ENCODE assay signal across 8 cellular contexts in genomic region chr11:18321991-18322711, GRCh38. TPM values are rescaled to one million over a fixed set of nuclear protein-coding genes. Genes with fewer than 3 reads are reported as not detected.
DNase-seq lines count a peak whose midpoint lies in the region; ATAC-seq lines count a peak whose summit lies in the region.

Gene GTF2H1 (plus strand): TSS chr11:18322567. CDS start chr11:18333075, 10,508 bp downstream.
Gene HPS5 (minus strand): TSS chr11:18322140. CDS start chr11:18317858, 4,282 bp downstream.

- peak within 1 kb of the TSS; percentile 78 for H3K4me3 ChIP-seq in BLaER1

- H3K27ac ChIP-seq in BLaER1: peak within 1 kb of the TSS; percentile 99

- ATAC-seq in GM19328 (IDR thresholded peaks at IDR 0.05; ENCODE audit: unreplicated experiment): peak; percentile 90
- peak; percentile 76 for ATAC-seq in HG03520 (IDR thresholded peaks at IDR 0.05; ENCODE audit: unreplicated experiment)
- ATAC-seq in left lobe of liver: peak; percentile 94

- H3K4me2 ChIP-seq in BLaER1: peak within 1 kb of the TSS; percentile 96

- H3K4me1 ChIP-seq in BLaER1: peaks cover 54% of the 10 kb centered on the region

- H3K9ac ChIP-seq in BLaER1: peak within 1 kb of the TSS; percentile 99

- H4K20me1 ChIP-seq in BLaER1: peaks cover 25% of the 10 kb centered on the region; the same call in 1 of the 2 replicates

- DNase-seq in NCI-H69 (lab: John Stamatoyannopoulos, UW): peak; percentile 99
- DNase-seq in activated CD4-positive, alpha-beta T cell treated with anti-CD3 and anti-CD28 coated beads, Interleukin-2, amount 50 U/mL, for 1 hour: peak; percentile 94
- DNase-seq in dedifferentiated amniotic fluid mesenchymal stem cell (ENCODE audit: extremely low spot score): peak; percentile 98
- DNase-seq in left lobe of liver (ENCODE audit: low spot score): peak; percentile 98
- peak; percentile 95 for DNase-seq in stimulated activated CD4-positive, alpha-beta T cell treated with anti-CD3 and anti-CD28 coated beads, Interleukin-2, amount 100 ng/mL, for 4 hours (ENCODE audit: low read depth)

- H3K36me3 ChIP-seq in BLaER1: peaks cover 36% of the 10 kb centered on the region

- H3K27me3 ChIP-seq in BLaER1: no peaks in the 10 kb centered on the region

- no peaks in the 10 kb centered on the region for H3K9me3 ChIP-seq in BLaER1

RNA-seq across cellular contexts. Expression of gene GTF2H1, which starts in this region (rescaled TPM):
- 11.3 TPM for total RNA-seq in left lobe of liver

RNA-seq across cellular contexts. Expression of gene HPS5, which starts in this region (rescaled TPM):
- total RNA-seq in left lobe of liver: 37.4 TPM

Comparison
In these comparisons a context has a peak if more than half of its experiments do, and no peak if none do; other contexts are left out.
1. Peak in every context shown above with its lines: DNase-seq, ATAC-seq, H3K4me3 ChIP-seq and H3K27ac ChIP-seq.